Comparison of ENCODE assay signal across 8 cellular contexts in genomic region chr15:40857601-40858351, GRCh38. TPM values are rescaled to one million over a fixed set of nuclear protein-coding genes. Genes with fewer than 3 reads are reported as not detected.
A peak's percentile ranks its signal among the peaks of the same experiment; 100 is the strongest.
DNase-seq lines count a peak whose midpoint lies in the region; ATAC-seq and TF ChIP-seq lines count a peak whose summit lies in the region.

No MANE protein-coding gene starts in this region.

- 18 to 19% methylated on average over 15 of the region's 15 CpGs for WGBS in lower leg skin, 2 donors

- peak; percentile 30 for DNase-seq in GM04504 (ENCODE audit: low read depth)
- DNase-seq in NCI-H524 (lab: John Stamatoyannopoulos, UW) = peak; percentile 54 to 70
- peak; percentile 96 for DNase-seq in activated CD4-positive, alpha-beta T cell treated with anti-CD3 and anti-CD28 coated beads, Interleukin-2, amount 10 ng/mL, durations not matched to agents 24 days and 14 days
- DNase-seq in dedifferentiated amniotic fluid mesenchymal stem cell (ENCODE audit: extremely low spot score) = peak; percentile 46
- peak; percentile 77 to 96 for DNase-seq in lower leg skin (ENCODE audit: low spot score in 2 of 2)
- peak; percentile 67 to 72 (median 72) for DNase-seq in stimulated activated CD4-positive, alpha-beta T cell treated with anti-CD3 and anti-CD28 coated beads, TNF-alpha, amount 100 ng/mL, for 4 hours (ENCODE audit: low read depth in 3 of 3)

- no peaks in the 10 kb centered on the region for H3K36me3 Mint-ChIP-seq in activated CD4-positive, alpha-beta T cell treated with anti-CD3 and anti-CD28 coated beads, Interleukin-2, amount 10 ng/mL, durations not matched to agents 24 days and 14 days (ENCODE audit: low read depth)

- peak; percentile 72 for ATAC-seq in HG02885 (IDR thresholded peaks at IDR 0.05; ENCODE audit: poor library complexity, unreplicated experiment)
- ATAC-seq in GM21515 (IDR thresholded peaks at IDR 0.05; ENCODE audit: unreplicated experiment) = no peak

- H3K4me3 Mint-ChIP-seq in activated CD4-positive, alpha-beta T cell treated with anti-CD3 and anti-CD28 coated beads, Interleukin-2, amount 10 ng/mL, durations not matched to agents 24 days and 14 days = no peak overlapping the region

- H3K4me1 Mint-ChIP-seq in activated CD4-positive, alpha-beta T cell treated with anti-CD3 and anti-CD28 coated beads, Interleukin-2, amount 10 ng/mL, durations not matched to agents 24 days and 14 days = peaks cover 15% of the 10 kb centered on the region

- TF ChIP-seq POLR2A in lower leg skin (IDR thresholded peaks at IDR 0.05) = no peak

- intact Hi-C loops in activated CD4-positive, alpha-beta T cell treated with anti-CD3 and anti-CD28 coated beads, Interleukin-2, amount 10 ng/mL, durations not matched to agents 24 days and 14 days (cut with micrococcal nuclease) = loop anchor here (1.0 kb wide), 2 partner anchors 37 to 293 kb away; partner anchors contain the start of gene VPS18
- intact Hi-C loops in lower leg skin (cut with DNase I; ENCODE audit: low total_unique reads) = no loop called here

- H3K27me3 Mint-ChIP-seq in activated CD4-positive, alpha-beta T cell treated with anti-CD3 and anti-CD28 coated beads, Interleukin-2, amount 10 ng/mL, durations not matched to agents 24 days and 14 days = peaks cover 4% of the 10 kb centered on the region

- peak in 1 of 3 donors; percentile 82 for TF ChIP-seq CTCF in lower leg skin (IDR thresholded peaks at IDR 0.05)

- no peak overlapping the region for H3K27ac Mint-ChIP-seq in activated CD4-positive, alpha-beta T cell treated with anti-CD3 and anti-CD28 coated beads, Interleukin-2, amount 10 ng/mL, durations not matched to agents 24 days and 14 days

- H3K9me3 Mint-ChIP-seq in activated CD4-positive, alpha-beta T cell treated with anti-CD3 and anti-CD28 coated beads, Interleukin-2, amount 10 ng/mL, durations not matched to agents 24 days and 14 days = no peaks in the 10 kb centered on the region

- no peak overlapping the region for H3K4me3 ChIP-seq in lower leg skin (ENCODE audit: low read depth, poor library complexity, severe bottlenecking)

RNA-seq across cellular contexts. Expression of gene SPINT1, which starts 13.9 kb away (rescaled TPM):
- total RNA-seq in activated CD4-positive, alpha-beta T cell treated with anti-CD3 and anti-CD28 coated beads, Interleukin-2, amount 10 ng/mL, durations not matched to agents 24 days and 14 days = 11.3 and 12.9 TPM in 2 replicates
- 100 to 1,000 TPM; 428 to 515 (median 502) TPM for total RNA-seq in lower leg skin

RNA-seq across cellular contexts. Expression of gene RHOV, which starts 16.3 kb away (rescaled TPM):
- total RNA-seq in activated CD4-positive, alpha-beta T cell treated with anti-CD3 and anti-CD28 coated beads, Interleukin-2, amount 10 ng/mL, durations not matched to agents 24 days and 14 days = 1.0 and 1.5 TPM in 2 replicates
- total RNA-seq in lower leg skin = 100 to 1,000 TPM in 1 of 4 donors, 10 to 100 TPM in 3; 78.5 to 111 (median 95.9) TPM

RNA-seq across cellular contexts. Expression of gene PPP1R14D, which starts 29.3 kb away (rescaled TPM):
- not detected in 2 replicates for total RNA-seq in activated CD4-positive, alpha-beta T cell treated with anti-CD3 and anti-CD28 coated beads, Interleukin-2, amount 10 ng/mL, durations not matched to agents 24 days and 14 days
- total RNA-seq in lower leg skin = 1 to 10 TPM in 2 of 4 donors, under 1 TPM in 1, not detected in 1; 0.65 to 4.8 (median 2.4) TPM

RNA-seq across cellular contexts. Expression of gene VPS18, which starts 36.5 kb away (rescaled TPM):
- total RNA-seq in activated CD4-positive, alpha-beta T cell treated with anti-CD3 and anti-CD28 coated beads, Interleukin-2, amount 10 ng/mL, durations not matched to agents 24 days and 14 days = 11.2 and 11.3 TPM in 2 replicates
- total RNA-seq in lower leg skin = 10 to 100 TPM; 15.4 to 29.9 (median 25.7) TPM

RNA-seq across cellular contexts. Expression of gene DNAJC17, which starts 50.5 kb away (rescaled TPM):
- total RNA-seq in activated CD4-positive, alpha-beta T cell treated with anti-CD3 and anti-CD28 coated beads, Interleukin-2, amount 10 ng/mL, durations not matched to agents 24 days and 14 days = 53.8 and 54.3 TPM in 2 replicates
- 10 to 100 TPM; 16.5 to 53.1 (median 29.3) TPM for total RNA-seq in lower leg skin

Comparison
In these comparisons a context has a peak if more than half of its experiments do, and no peak if none do; other contexts are left out.
1. DNase-seq: peak in every context shown above with its lines; median percentile 96 in activated CD4-positive, alpha-beta T cell treated with anti-CD3 and anti-CD28 coated beads, Interleukin-2, amount 10 ng/mL, durations not matched to agents 24 days and 14 days; 86 in lower leg skin; 72 in stimulated activated CD4-positive, alpha-beta T cell treated with anti-CD3 and anti-CD28 coated beads, TNF-alpha, amount 100 ng/mL, for 4 hours; 62 in NCI-H524; 46 in dedifferentiated amniotic fluid mesenchymal stem cell; 30 in GM04504.
2. RNA of gene SPINT1, which starts 13.9 kb away (total RNA-seq): 428 to 515 TPM in lower leg skin; 11.3 to 12.9 TPM in activated CD4-positive, alpha-beta T cell treated with anti-CD3 and anti-CD28 coated beads, Interleukin-2, amount 10 ng/mL, durations not matched to agents 24 days and 14 days; every median in the first group is over 10 times any median in the second.
3. RNA of gene RHOV, which starts 16.3 kb away (total RNA-seq): 78.5 to 111 TPM in lower leg skin; 1.0 to 1.5 TPM in activated CD4-positive, alpha-beta T cell treated with anti-CD3 and anti-CD28 coated beads, Interleukin-2, amount 10 ng/mL, durations not matched to agents 24 days and 14 days; every median in the first group is over 10 times any median in the second.